ENCODE assay signal across 1 cellular context in the genomic region with DNA sequence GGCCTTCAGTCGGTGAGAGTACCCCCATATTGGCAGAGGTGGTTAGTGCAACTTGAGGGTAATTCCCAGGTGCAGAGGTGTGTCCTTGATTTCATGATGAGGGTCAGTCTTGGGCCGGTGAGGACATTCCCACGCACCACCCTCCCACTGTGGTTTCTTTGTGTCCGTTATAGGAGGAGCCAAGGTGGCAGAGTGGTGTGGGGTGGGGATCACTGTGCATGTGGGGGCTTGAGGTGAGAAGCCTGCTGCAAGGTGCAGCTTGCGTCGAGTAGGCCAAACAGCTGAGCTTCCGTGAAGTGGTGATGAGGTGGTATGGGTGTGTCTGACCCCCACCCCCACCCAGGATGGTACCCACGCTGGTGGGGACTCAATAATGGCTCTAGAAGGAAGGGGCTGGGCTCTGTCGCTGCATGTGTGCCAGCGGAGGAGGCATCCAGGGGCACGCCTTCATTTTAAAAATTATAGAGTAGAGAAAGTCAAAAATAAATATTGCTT.
TF ChIP-seq lines count a peak whose summit lies in the region.

No MANE protein-coding gene starts in this region.

TF ChIP-seq in GM23338, 12 proteins besides CTCF, POLR2A, EP300 and RAD21:
- TF ChIP-seq EZH2phosphoT487 (IDR thresholded peaks at IDR 0.05; ENCODE audit: unreplicated experiment) (no peak), NANOG (IDR thresholded peaks at IDR 0.05; ENCODE audit: borderline replicate concordance) (no peak), CREB1 (CRISPR knock-in tag; IDR thresholded peaks at IDR 0.05; ENCODE audit: low read depth) (no peak), STAT1 (IDR thresholded peaks at IDR 0.05; ENCODE audit: unreplicated experiment) (no peak), POLR2AphosphoS5 (IDR thresholded peaks at IDR 0.05; ENCODE audit: low read depth) (no peak), JUNB (IDR thresholded peaks at IDR 0.05; ENCODE audit: unreplicated experiment) (no peak), EZH2 (IDR thresholded peaks at IDR 0.05; ENCODE audit: low read depth, unreplicated experiment) (no peak), ZNF331 (CRISPR knock-in tag; IDR thresholded peaks at IDR 0.05; ENCODE audit: low read depth) (no peak), ZNF114 (CRISPR knock-in tag; IDR thresholded peaks at IDR 0.05) (no peak)
- TF ChIP-seq, protein P1, sequence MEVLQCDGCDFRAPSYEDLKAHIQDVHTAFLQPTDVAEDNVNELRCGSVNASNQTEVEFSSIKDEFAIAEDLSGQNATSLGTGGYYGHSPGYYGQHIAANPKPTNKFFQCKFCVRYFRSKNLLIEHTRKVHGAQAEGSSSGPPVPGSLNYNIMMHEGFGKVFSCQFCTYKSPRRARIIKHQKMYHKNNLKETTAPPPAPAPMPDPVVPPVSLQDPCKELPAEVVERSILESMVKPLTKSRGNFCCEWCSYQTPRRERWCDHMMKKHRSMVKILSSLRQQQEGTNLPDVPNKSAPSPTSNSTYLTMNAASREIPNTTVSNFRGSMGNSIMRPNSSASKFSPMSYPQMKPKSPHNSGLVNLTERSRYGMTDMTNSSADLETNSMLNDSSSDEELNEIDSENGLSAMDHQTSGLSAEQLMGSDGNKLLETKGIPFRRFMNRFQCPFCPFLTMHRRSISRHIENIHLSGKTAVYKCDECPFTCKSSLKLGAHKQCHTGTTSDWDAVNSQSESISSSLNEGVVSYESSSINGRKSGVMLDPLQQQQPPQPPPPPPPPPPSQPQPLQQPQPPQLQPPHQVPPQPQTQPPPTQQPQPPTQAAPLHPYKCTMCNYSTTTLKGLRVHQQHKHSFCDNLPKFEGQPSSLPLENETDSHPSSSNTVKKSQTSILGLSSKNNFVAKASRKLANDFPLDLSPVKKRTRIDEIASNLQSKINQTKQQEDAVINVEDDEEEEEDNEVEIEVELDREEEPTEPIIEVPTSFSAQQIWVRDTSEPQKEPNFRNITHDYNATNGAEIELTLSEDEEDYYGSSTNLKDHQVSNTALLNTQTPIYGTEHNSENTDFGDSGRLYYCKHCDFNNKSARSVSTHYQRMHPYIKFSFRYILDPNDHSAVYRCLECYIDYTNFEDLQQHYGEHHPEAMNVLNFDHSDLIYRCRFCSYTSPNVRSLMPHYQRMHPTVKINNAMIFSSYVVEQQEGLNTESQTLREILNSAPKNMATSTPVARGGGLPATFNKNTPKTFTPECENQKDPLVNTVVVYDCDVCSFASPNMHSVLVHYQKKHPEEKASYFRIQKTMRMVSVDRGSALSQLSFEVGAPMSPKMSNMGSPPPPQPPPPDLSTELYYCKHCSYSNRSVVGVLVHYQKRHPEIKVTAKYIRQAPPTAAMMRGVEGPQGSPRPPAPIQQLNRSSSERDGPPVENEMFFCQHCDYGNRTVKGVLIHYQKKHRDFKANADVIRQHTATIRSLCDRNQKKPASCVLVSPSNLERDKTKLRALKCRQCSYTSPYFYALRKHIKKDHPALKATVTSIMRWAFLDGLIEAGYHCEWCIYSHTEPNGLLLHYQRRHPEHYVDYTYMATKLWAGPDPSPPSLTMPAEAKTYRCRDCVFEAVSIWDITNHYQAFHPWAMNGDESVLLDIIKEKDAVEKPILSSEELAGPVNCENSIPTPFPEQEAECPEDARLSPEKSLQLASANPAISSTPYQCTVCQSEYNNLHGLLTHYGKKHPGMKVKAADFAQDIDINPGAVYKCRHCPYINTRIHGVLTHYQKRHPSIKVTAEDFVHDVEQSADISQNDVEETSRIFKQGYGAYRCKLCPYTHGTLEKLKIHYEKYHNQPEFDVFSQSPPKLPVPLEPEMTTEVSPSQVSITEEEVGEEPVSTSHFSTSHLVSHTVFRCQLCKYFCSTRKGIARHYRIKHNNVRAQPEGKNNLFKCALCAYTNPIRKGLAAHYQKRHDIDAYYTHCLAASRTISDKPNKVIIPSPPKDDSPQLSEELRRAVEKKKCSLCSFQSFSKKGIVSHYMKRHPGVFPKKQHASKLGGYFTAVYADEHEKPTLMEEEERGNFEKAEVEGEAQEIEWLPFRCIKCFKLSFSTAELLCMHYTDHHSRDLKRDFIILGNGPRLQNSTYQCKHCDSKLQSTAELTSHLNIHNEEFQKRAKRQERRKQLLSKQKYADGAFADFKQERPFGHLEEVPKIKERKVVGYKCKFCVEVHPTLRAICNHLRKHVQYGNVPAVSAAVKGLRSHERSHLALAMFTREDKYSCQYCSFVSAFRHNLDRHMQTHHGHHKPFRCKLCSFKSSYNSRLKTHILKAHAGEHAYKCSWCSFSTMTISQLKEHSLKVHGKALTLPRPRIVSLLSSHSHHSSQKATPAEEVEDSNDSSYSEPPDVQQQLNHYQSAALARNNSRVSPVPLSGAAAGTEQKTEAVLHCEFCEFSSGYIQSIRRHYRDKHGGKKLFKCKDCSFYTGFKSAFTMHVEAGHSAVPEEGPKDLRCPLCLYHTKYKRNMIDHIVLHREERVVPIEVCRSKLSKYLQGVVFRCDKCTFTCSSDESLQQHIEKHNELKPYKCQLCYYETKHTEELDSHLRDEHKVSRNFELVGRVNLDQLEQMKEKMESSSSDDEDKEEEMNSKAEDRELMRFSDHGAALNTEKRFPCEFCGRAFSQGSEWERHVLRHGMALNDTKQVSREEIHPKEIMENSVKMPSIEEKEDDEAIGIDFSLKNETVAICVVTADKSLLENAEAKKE (CRISPR knock-in tag; IDR thresholded peaks at IDR 0.05), result no peak
- TF ChIP-seq, protein P2, sequence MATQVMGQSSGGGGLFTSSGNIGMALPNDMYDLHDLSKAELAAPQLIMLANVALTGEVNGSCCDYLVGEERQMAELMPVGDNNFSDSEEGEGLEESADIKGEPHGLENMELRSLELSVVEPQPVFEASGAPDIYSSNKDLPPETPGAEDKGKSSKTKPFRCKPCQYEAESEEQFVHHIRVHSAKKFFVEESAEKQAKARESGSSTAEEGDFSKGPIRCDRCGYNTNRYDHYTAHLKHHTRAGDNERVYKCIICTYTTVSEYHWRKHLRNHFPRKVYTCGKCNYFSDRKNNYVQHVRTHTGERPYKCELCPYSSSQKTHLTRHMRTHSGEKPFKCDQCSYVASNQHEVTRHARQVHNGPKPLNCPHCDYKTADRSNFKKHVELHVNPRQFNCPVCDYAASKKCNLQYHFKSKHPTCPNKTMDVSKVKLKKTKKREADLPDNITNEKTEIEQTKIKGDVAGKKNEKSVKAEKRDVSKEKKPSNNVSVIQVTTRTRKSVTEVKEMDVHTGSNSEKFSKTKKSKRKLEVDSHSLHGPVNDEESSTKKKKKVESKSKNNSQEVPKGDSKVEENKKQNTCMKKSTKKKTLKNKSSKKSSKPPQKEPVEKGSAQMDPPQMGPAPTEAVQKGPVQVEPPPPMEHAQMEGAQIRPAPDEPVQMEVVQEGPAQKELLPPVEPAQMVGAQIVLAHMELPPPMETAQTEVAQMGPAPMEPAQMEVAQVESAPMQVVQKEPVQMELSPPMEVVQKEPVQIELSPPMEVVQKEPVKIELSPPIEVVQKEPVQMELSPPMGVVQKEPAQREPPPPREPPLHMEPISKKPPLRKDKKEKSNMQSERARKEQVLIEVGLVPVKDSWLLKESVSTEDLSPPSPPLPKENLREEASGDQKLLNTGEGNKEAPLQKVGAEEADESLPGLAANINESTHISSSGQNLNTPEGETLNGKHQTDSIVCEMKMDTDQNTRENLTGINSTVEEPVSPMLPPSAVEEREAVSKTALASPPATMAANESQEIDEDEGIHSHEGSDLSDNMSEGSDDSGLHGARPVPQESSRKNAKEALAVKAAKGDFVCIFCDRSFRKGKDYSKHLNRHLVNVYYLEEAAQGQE (IDR thresholded peaks at IDR 0.05; ENCODE audit: unreplicated experiment), result no peak
- TF ChIP-seq, protein P3, sequence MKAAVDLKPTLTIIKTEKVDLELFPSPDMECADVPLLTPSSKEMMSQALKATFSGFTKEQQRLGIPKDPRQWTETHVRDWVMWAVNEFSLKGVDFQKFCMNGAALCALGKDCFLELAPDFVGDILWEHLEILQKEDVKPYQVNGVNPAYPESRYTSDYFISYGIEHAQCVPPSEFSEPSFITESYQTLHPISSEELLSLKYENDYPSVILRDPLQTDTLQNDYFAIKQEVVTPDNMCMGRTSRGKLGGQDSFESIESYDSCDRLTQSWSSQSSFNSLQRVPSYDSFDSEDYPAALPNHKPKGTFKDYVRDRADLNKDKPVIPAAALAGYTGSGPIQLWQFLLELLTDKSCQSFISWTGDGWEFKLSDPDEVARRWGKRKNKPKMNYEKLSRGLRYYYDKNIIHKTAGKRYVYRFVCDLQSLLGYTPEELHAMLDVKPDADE (IDR thresholded peaks at IDR 0.05), result no peak
